Comparison of ENCODE assay signal across 20 cellular contexts in genomic region chr4:10731690-10732089, GRCh38. TPM values are rescaled to one million over a fixed set of nuclear protein-coding genes. Genes with fewer than 3 reads are reported as not detected.
DNase-seq lines count a peak whose midpoint lies in the region; ATAC-seq and TF ChIP-seq lines count a peak whose summit lies in the region.
"Had no signal": no experiment of that assay in that cellular context is flagged by ENCODE, and none has a peak within 500 bp of the region (broad histone marks: within the 10 kb centered on the region; RNA-seq: fewer than 3 reads in every experiment).

No MANE protein-coding gene starts in this region.

- peaks cover 4% of the 10 kb centered on the region; the same call in 1 of the 2 replicates for H3K27me3 ChIP-seq in OCI-LY3 (ENCODE audit: low read depth, low read length)
- H3K27me3 ChIP-seq: body of pancreas, vagina had no signal

- peaks cover 37% of the 10 kb centered on the region for H3K4me1 ChIP-seq in OCI-LY3 (ENCODE audit: low read length)
- H3K4me1 ChIP-seq: body of pancreas, left ventricle myocardium inferior, vagina had no signal

- H3K4me1 Mint-ChIP-seq in natural killer cell treated with Interleukin-12 subunit alpha and Interleukin-12 subunit beta and Interleukin-15 and Interleukin-18, amount 100 ng/mL, for 72 hours (ENCODE audit: low read depth in 2 of 2): peaks cover 44 to 55% of the 10 kb centered on the region in 2 donors
- peaks cover 23 to 26% of the 10 kb centered on the region in 2 donors for H3K4me1 Mint-ChIP-seq in natural killer cell
- H3K4me1 Mint-ChIP-seq in activated CD8-positive, alpha-beta memory T cell treated with anti-CD3 and anti-CD28 coated beads, Interleukin-2, amount 10 ng/mL, durations not matched to agents 7 days and 5 days: peaks cover 27% of the 10 kb centered on the region

- 0 out of 2 replicates have a peak overlapping the region, but pooled peaks have one; percentile 0 for H3K4me3 ChIP-seq in OCI-LY3 (ENCODE audit: low read length)
- H3K4me3 ChIP-seq: body of pancreas, left ventricle myocardium inferior, vagina had no signal

- H3K4me2 ChIP-seq in OCI-LY3 (ENCODE audit: low read length): peak overlapping the region; percentile 21

- in situ Hi-C loops in ACHN (cut with HindIII; ENCODE audit: low pct_ligation_motif_present, low pct_unique_long_range_greater_than_20kb, low sequenced_read_pairs): no loop called here

- no peaks in the 10 kb centered on the region for H3K27me3 Mint-ChIP-seq in natural killer cell treated with Interleukin-12 subunit alpha and Interleukin-12 subunit beta and Interleukin-15 and Interleukin-18, amount 100 ng/mL, for 72 hours
- H3K27me3 Mint-ChIP-seq in natural killer cell (ENCODE audit: low read depth in 2 of 2): peaks cover 0 to 2% of the 10 kb centered on the region in 2 donors
- peaks cover 11% of the 10 kb centered on the region for H3K27me3 Mint-ChIP-seq in activated CD8-positive, alpha-beta memory T cell treated with anti-CD3 and anti-CD28 coated beads, Interleukin-2, amount 10 ng/mL, durations not matched to agents 7 days and 5 days

- no peak overlapping the region for H3K27ac ChIP-seq in OCI-LY3 (ENCODE audit: low read length)
- H3K27ac ChIP-seq: body of pancreas, C4-2B, left ventricle myocardium inferior, vagina had no signal

- peak overlapping the region; percentile 72 for H3K4me3 Mint-ChIP-seq in natural killer cell treated with Interleukin-12 subunit alpha and Interleukin-12 subunit beta and Interleukin-15 and Interleukin-18, amount 100 ng/mL, for 72 hours
- H3K4me3 Mint-ChIP-seq in natural killer cell: no peak overlapping the region
- no peak overlapping the region for H3K4me3 Mint-ChIP-seq in activated CD8-positive, alpha-beta memory T cell treated with anti-CD3 and anti-CD28 coated beads, Interleukin-2, amount 10 ng/mL, durations not matched to agents 7 days and 5 days
- H3K4me3 Mint-ChIP-seq: endodermal cell, H9 had no signal

- H3K9me3 Mint-ChIP-seq in natural killer cell treated with Interleukin-12 subunit alpha and Interleukin-12 subunit beta and Interleukin-15 and Interleukin-18, amount 100 ng/mL, for 72 hours: peaks cover 6% of the 10 kb centered on the region
- H3K9me3 Mint-ChIP-seq in natural killer cell: no peaks in the 10 kb centered on the region
- peaks cover 2% of the 10 kb centered on the region for H3K9me3 Mint-ChIP-seq in activated CD8-positive, alpha-beta memory T cell treated with anti-CD3 and anti-CD28 coated beads, Interleukin-2, amount 10 ng/mL, durations not matched to agents 7 days and 5 days (ENCODE audit: low read depth)
- H3K9me3 Mint-ChIP-seq: endodermal cell, H9 had no signal

- intact Hi-C loops in natural killer cell (cut with micrococcal nuclease): no loop called here
- intact Hi-C loops in posterior vena cava (cut with DNase I): no loop called here

- no peaks in the 10 kb centered on the region for H3K36me3 ChIP-seq in OCI-LY3 (replicated peaks; ENCODE audit: low read depth, low read length)
- H3K36me3 ChIP-seq: left ventricle myocardium inferior, vagina had no signal

- no peak overlapping the region for H3K9ac ChIP-seq in OCI-LY3 (ENCODE audit: low read length)

- no peaks in the 10 kb centered on the region for H3K9me3 ChIP-seq in OCI-LY3 (ENCODE audit: insufficient read depth, low read length)
- H3K9me3 ChIP-seq: body of pancreas, left ventricle myocardium inferior, vagina had no signal

- no peak for ATAC-seq in natural killer cell treated with Interleukin-12 subunit alpha and Interleukin-12 subunit beta and Interleukin-15 and Interleukin-18, amount 100 ng/mL, for 72 hours
- ATAC-seq in natural killer cell (no peak), GM21825 (IDR thresholded peaks at IDR 0.05; ENCODE audit: unreplicated experiment) (peak; percentile 29), GM18505 (IDR thresholded peaks at IDR 0.05; ENCODE audit: unreplicated experiment) (no peak)
- no peak for ATAC-seq in activated CD8-positive, alpha-beta memory T cell treated with anti-CD3 and anti-CD28 coated beads, Interleukin-2, amount 10 ng/mL, durations not matched to agents 7 days and 5 days
- ATAC-seq: body of pancreas, SK-N-SH treated with all-trans-retinoic acid at 6 μM for 48 hours had no signal

- no peak for TF ChIP-seq POLR2A in GM18505 (IDR thresholded peaks at IDR 0.05; ENCODE audit: borderline replicate concordance, extremely low read depth, insufficient read depth, insufficient read length)

- TF ChIP-seq CTCF in natural killer cell (IDR thresholded peaks at IDR 0.05) (no peak), OCI-LY3 (IDR thresholded peaks at IDR 0.05; ENCODE audit: low read depth, low read length) (no peak)

- DNase-seq in natural killer cell treated with Interleukin-12 subunit alpha and Interleukin-12 subunit beta and Interleukin-15 and Interleukin-18, amount 100 ng/mL, for 72 hours (ENCODE audit: low spot score): no peak
- no peak for DNase-seq in natural killer cell
- no peak for DNase-seq in posterior vena cava (ENCODE audit: low spot score)
- no peak for DNase-seq in activated CD8-positive, alpha-beta memory T cell treated with anti-CD3 and anti-CD28 coated beads, Interleukin-2, amount 10 ng/mL, durations not matched to agents 7 days and 5 days
- no peak for DNase-seq in ACHN
- DNase-seq: activated naive CD4-positive, alpha-beta T cell treated with anti-CD3 and anti-CD28 coated beads, Interleukin-2, amount 50 U/mL, for 16 hours; body of pancreas; endodermal cell; H9; KG1; left ventricle myocardium inferior; NCI-H187; RPMI8226 had no signal

- H3K36me3 Mint-ChIP-seq in natural killer cell treated with Interleukin-12 subunit alpha and Interleukin-12 subunit beta and Interleukin-15 and Interleukin-18, amount 100 ng/mL, for 72 hours: no peaks in the 10 kb centered on the region
- no peaks in the 10 kb centered on the region for H3K36me3 Mint-ChIP-seq in natural killer cell
- H3K36me3 Mint-ChIP-seq in activated CD8-positive, alpha-beta memory T cell treated with anti-CD3 and anti-CD28 coated beads, Interleukin-2, amount 10 ng/mL, durations not matched to agents 7 days and 5 days: no peaks in the 10 kb centered on the region

- CTCF ChIA-PET in activated CD8-positive, alpha-beta memory T cell treated with anti-CD3 and anti-CD28 coated beads, Interleukin-2, amount 10 ng/mL, durations not matched to agents 7 days and 5 days (lab: Charles Lee): no interaction called here

- no peaks in the 10 kb centered on the region for H4K20me1 ChIP-seq in OCI-LY3 (ENCODE audit: insufficient read depth, low read length)

- H3K27ac Mint-ChIP-seq in natural killer cell treated with Interleukin-12 subunit alpha and Interleukin-12 subunit beta and Interleukin-15 and Interleukin-18, amount 100 ng/mL, for 72 hours: peak overlapping the region; percentile 90 to 91
- peak overlapping the region in 1 of 2 donors; percentile 6 for H3K27ac Mint-ChIP-seq in natural killer cell
- no peak overlapping the region for H3K27ac Mint-ChIP-seq in activated CD8-positive, alpha-beta memory T cell treated with anti-CD3 and anti-CD28 coated beads, Interleukin-2, amount 10 ng/mL, durations not matched to agents 7 days and 5 days
- H3K27ac Mint-ChIP-seq: endodermal cell had no signal

- no peaks in the 10 kb centered on the region for H3K79me2 ChIP-seq in OCI-LY3 (ENCODE audit: low read length)

- no peak overlapping the region for H2AFZ ChIP-seq in OCI-LY3 (ENCODE audit: low read depth, low read length)

RNA-seq across cellular contexts. Expression of gene CLNK, which starts 47.1 kb away (rescaled TPM):
- total RNA-seq in natural killer cell treated with Interleukin-12 subunit alpha and Interleukin-12 subunit beta and Interleukin-15 and Interleukin-18, amount 100 ng/mL, for 72 hours: under 1 TPM; 0.45 to 0.70 TPM
- total RNA-seq in natural killer cell (1 to 10 TPM in 2 of 3 donors, under 1 TPM in 1; 1.00 to 1.1 (median 1.0) TPM), posterior vena cava (under 1 TPM; 0.19 TPM)
- under 1 TPM; 0.18 to 0.61 TPM for total RNA-seq in activated CD8-positive, alpha-beta memory T cell treated with anti-CD3 and anti-CD28 coated beads, Interleukin-2, amount 10 ng/mL, durations not matched to agents 7 days and 5 days
- total RNA-seq: endodermal cell, G401, H9, left ventricle myocardium inferior, vagina had no signal
